ENCODE assay signal across 8 cellular contexts in genomic region chr2:122117371-122117770, GRCh38.
"Had no signal": no experiment of that assay in that cellular context is flagged by ENCODE, and none has a peak within 500 bp of the region (broad histone marks: within the 10 kb centered on the region; RNA-seq: fewer than 3 reads in every experiment).

No MANE protein-coding gene starts in this region.

- H3K4me3 Mint-ChIP-seq: HFFc6, IgD-negative memory B cell had no signal

- H3K27me3 Mint-ChIP-seq: IgD-negative memory B cell had no signal

- H3K9me3 Mint-ChIP-seq: HFFc6 had no signal

- FAIRE-seq: HepG2 had no signal

- H3K27ac Mint-ChIP-seq: HFFc6, IgD-negative memory B cell had no signal

- ATAC-seq: HCT116, HepG2 had no signal

- DNase-seq: GM23248, GOT3, H7, HFFc6, KBM-7 had no signal
